In the genomic region with DNA sequence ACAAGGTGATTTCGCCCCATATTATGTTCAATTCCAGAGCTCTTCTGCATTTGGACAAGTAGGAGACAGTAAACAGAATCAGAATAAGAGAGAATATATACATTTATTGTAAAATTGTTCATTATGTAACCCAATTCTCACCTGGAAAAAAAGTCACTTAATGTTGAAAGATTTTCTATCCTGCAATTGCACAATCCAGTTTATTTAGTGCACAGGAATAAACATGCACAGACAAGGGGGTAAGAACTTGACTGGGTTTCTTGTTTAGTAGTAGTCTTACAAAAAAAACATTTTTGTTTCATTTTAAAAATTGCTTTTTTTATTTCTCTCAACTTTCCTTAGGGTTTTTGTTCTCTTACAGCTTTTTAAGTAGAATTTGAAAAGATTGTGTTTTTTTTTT, we compare ENCODE assay signal across 28 cellular contexts.
"Had no signal": no experiment of that assay in that cellular context is flagged by ENCODE, and none has a peak within 500 bp of the region (broad histone marks: within the 10 kb centered on the region; RNA-seq: fewer than 3 reads in every experiment).

No MANE protein-coding gene starts in this region.

- H3K4me1 ChIP-seq: neural progenitor cell, parathyroid adenoma, psoas muscle, spleen, suprapubic skin, testis, tibial artery, transverse colon, upper lobe of right lung, uterus had no signal

- H3K4me2 ChIP-seq: neural progenitor cell, smooth muscle cell had no signal

- ATAC-seq: natural killer cell; psoas muscle; right cardiac atrium; sciatic nerve; stimulated activated memory B cell treated with anti-CD40 and anti-IgM and Interleukin-4, amounts not matched to agents 10 μg/mL and 1 μg/mL and 100 μg/mL, for 72 hours; stimulated activated naive CD8-positive, alpha-beta T cell treated with anti-CD3 and anti-CD28 coated beads, Interleukin-15, amount 100 ng/mL, for 72 hours; stimulated activated naive CD8-positive, alpha-beta T cell treated with anti-CD3 and anti-CD28 coated beads, Interleukin-15, Interleukin-2, amounts not matched to agents 100 U/mL and 50 U/mL, for 24 hours; upper lobe of right lung had no signal

- H2AFZ ChIP-seq: neural progenitor cell, parathyroid adenoma had no signal

- H3K9me3 ChIP-seq: ovary, psoas muscle, spleen, suprapubic skin, testis, tibial artery, transverse colon, upper lobe of right lung, uterus had no signal

- H3K4me3 ChIP-seq: neural progenitor cell, ovary, psoas muscle, skin epidermis, smooth muscle cell, spleen, suprapubic skin, testis, tibial artery, transverse colon, upper lobe of right lung, uterus had no signal

- H3K79me2 ChIP-seq: parathyroid adenoma had no signal

- H3K27ac ChIP-seq: neural progenitor cell, ovary, parathyroid adenoma, psoas muscle, skin epidermis, spleen, suprapubic skin, testis, tibial artery, transverse colon, upper lobe of right lung, uterus had no signal

- H3K27me3 ChIP-seq: neural progenitor cell, ovary, suprapubic skin, testis, tibial artery, transverse colon, upper lobe of right lung, uterus had no signal

- DNase-seq: natural killer cell; occipital lobe; ovary; posterior cingulate gyrus; psoas muscle; right cardiac atrium; spleen; stimulated activated CD4-positive, alpha-beta T cell treated with anti-CD3 and anti-CD28 coated beads, Interleukin-12 subunit alpha, Interleukin-12 subunit beta, amount 100 ng/mL, for 4 hours; stimulated activated CD4-positive, alpha-beta T cell treated with anti-CD3 and anti-CD28 coated beads, Interleukin-1b, Interleukin-23, amount 100 ng/mL, for 48 hours; stimulated activated CD4-positive, alpha-beta T cell treated with anti-CD3 and anti-CD28 coated beads, Interleukin-4, amount 100 ng/mL, for 1 hour; stimulated activated CD4-positive, alpha-beta T cell treated with anti-CD3 and anti-CD28 coated beads, Interleukin-4, amount 100 ng/mL, for 4 hours; stimulated activated CD8-positive, alpha-beta memory T cell treated with anti-CD3 and anti-CD28 coated beads, Interleukin-4, amount 100 ng/mL, for 48 hours; stimulated activated naive CD4-positive, alpha-beta T cell; stimulated activated naive CD8-positive, alpha-beta T cell treated with anti-CD3 and anti-CD28 coated beads, Interleukin-15, amount 100 ng/mL, for 72 hours; stimulated activated naive CD8-positive, alpha-beta T cell treated with anti-CD3 and anti-CD28 coated beads, Interleukin-15, Interleukin-2, amounts not matched to agents 100 U/mL and 50 U/mL, for 24 hours; substantia nigra; testis; tibial artery; transverse colon; upper lobe of right lung; uterus had no signal

- H3K9ac ChIP-seq: neural progenitor cell, parathyroid adenoma had no signal

- H3K36me3 ChIP-seq: neural progenitor cell, ovary, spleen, suprapubic skin, tibial artery, transverse colon, upper lobe of right lung, uterus had no signal
